ENCODE assay signal across 8 cellular contexts in the genomic region with DNA sequence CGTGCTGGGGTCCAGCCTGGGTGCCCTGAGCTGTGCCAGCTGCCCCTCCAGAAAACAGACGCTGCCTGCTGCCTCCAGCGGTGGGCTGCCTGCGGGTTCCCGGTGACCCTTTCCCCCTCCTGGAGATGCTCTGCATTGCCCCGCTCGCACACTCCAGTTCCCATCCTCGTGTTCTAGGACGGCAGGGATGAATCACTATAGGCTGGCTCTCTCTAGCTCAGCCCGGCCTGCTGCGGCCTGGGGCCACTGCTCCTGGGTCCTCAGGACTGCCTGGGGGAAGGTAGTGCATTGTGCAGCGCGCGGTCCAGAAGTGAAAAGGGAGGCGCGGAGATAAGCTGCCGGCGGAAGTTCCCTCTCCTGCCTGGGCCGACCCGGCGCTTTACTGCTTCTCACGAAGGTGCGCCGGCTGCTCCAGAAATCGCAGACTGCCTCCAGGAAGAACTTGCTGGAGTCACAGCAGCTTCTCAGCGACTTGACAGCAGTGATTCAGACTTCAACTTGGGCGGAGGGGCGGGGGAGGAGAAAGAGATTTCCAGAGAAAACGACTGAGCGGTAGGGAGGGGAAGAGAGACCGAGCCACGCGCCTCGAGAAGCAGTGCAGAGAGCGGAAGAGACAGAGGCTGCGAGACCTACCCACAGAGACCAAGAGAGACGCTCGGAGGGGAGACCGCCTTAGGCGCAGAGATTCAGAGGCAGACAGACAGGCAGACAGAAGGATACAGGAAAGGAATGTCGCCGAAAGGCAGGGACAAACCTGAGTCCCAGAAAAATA. TPM values are rescaled to one million over a fixed set of nuclear protein-coding genes. Genes with fewer than 3 reads are reported as not detected.
DNase-seq lines count a peak whose midpoint lies in the region; ATAC-seq and TF ChIP-seq lines count a peak whose summit lies in the region.

No MANE protein-coding gene starts in this region.

- peaks cover 20% of the 10 kb centered on the region for H3K4me1 ChIP-seq in BLaER1
- no peaks in the 10 kb centered on the region for H3K4me1 ChIP-seq in RWPE2 (ENCODE audit: insufficient read depth, poor library complexity, severe bottlenecking)
- H3K4me1 ChIP-seq in effector memory CD4-positive, alpha-beta T cell (ENCODE audit: control insufficient read depth, insufficient read depth, low read length, poor library complexity, severe bottlenecking) = peaks cover 10% of the 10 kb centered on the region
- H3K4me1 ChIP-seq in upper lobe of right lung = peaks cover 17% of the 10 kb centered on the region

- ATAC-seq in GM21360 (IDR thresholded peaks at IDR 0.05; ENCODE audit: unreplicated experiment) (peak; percentile 60), RWPE2 (ENCODE audit: low read depth) (peak; percentile 71), upper lobe of right lung (peak; percentile 43)

- intact Hi-C loops in upper lobe of right lung (cut with DNase I) = no loop called here

- peaks cover 76% of the 10 kb centered on the region for H3K27me3 ChIP-seq in BLaER1
- peaks cover 58% of the 10 kb centered on the region for H3K27me3 ChIP-seq in RWPE2 (ENCODE audit: insufficient read depth, poor library complexity, severe bottlenecking)
- peaks cover 47% of the 10 kb centered on the region for H3K27me3 ChIP-seq in effector memory CD4-positive, alpha-beta T cell (replicated peaks; ENCODE audit: control insufficient read depth, insufficient read depth, low read length, poor library complexity, severe bottlenecking)
- peaks cover 98% of the 10 kb centered on the region for H3K27me3 ChIP-seq in upper lobe of right lung

- H3K4me3 ChIP-seq in BLaER1 (peak overlapping the region; percentile 52), RWPE2 (ENCODE audit: severe bottlenecking) (no peak overlapping the region), upper lobe of right lung (peak overlapping the region; percentile 38)
- peak overlapping the region; percentile 22 for H3K4me3 ChIP-seq in effector memory CD4-positive, alpha-beta T cell (ENCODE audit: insufficient read depth, low read depth, low read length, poor library complexity, severe bottlenecking)

- H3K9me3 ChIP-seq in BLaER1 (no peaks in the 10 kb centered on the region), RWPE2 (ENCODE audit: severe bottlenecking) (no peaks in the 10 kb centered on the region), upper lobe of right lung (no peaks in the 10 kb centered on the region)
- H3K9me3 ChIP-seq in effector memory CD4-positive, alpha-beta T cell (ENCODE audit: control insufficient read depth, low read length) = no peaks in the 10 kb centered on the region

- H3K9ac ChIP-seq in BLaER1 = no peak overlapping the region

- peaks cover 62% of the 10 kb centered on the region for H4K20me1 ChIP-seq in BLaER1

- peak overlapping the region; percentile 74 for H3K4me2 ChIP-seq in BLaER1

- no peaks in the 10 kb centered on the region for H3K36me3 ChIP-seq in BLaER1
- H3K36me3 ChIP-seq in RWPE2 (ENCODE audit: low read depth) = no peaks in the 10 kb centered on the region
- no peaks in the 10 kb centered on the region for H3K36me3 ChIP-seq in effector memory CD4-positive, alpha-beta T cell (ENCODE audit: control insufficient read depth, insufficient read depth, low read length)
- H3K36me3 ChIP-seq in upper lobe of right lung = no peaks in the 10 kb centered on the region

- peak; percentile 63 for DNase-seq in RWPE2 (ENCODE audit: low spot score)
- DNase-seq in effector memory CD4-positive, alpha-beta T cell = no peak
- peak; percentile 29 for DNase-seq in myocyte (ENCODE audit: low read depth)
- peak; percentile 70 for DNase-seq in upper lobe of right lung
- DNase-seq in HUDEP-2 (lab: John Stamatoyannopoulos, UW; ENCODE audit: unreplicated experiment in 76 of 76) = no peak
- no peak for DNase-seq in RKO (ENCODE audit: low spot score)

- no peak for TF ChIP-seq CTCF in RWPE2 (IDR thresholded peaks at IDR 0.05; ENCODE audit: poor library complexity, severe bottlenecking)
- no peak for TF ChIP-seq CTCF in upper lobe of right lung (IDR thresholded peaks at IDR 0.05)

- H3K27ac ChIP-seq in BLaER1 (no peak overlapping the region), RWPE2 (ENCODE audit: poor library complexity, severe bottlenecking) (no peak overlapping the region), upper lobe of right lung (no peak overlapping the region)
- no peak overlapping the region for H3K27ac ChIP-seq in effector memory CD4-positive, alpha-beta T cell (ENCODE audit: insufficient read depth, low read length, poor library complexity, severe bottlenecking)

RNA-seq across cellular contexts. Expression of gene MSX1, which starts 6.7 kb away (rescaled TPM):
- total RNA-seq in myocyte (13.5 and 15.1 TPM in 2 replicates), upper lobe of right lung (2.5 TPM)
- polyA plus RNA-seq in myocyte (2012) = 7.1 TPM

Comparison
In these comparisons a context has a peak if more than half of its experiments do, and no peak if none do; other contexts are left out.
1. DNase-seq: peak in RWPE2 (single experiment), myocyte (single experiment) and upper lobe of right lung (single experiment); none in effector memory CD4-positive, alpha-beta T cell (0 of 3), HUDEP-2 (0 of 76) and RKO (single experiment).
2. Peak in every context shown above with its lines, with median percentiles within 50 percentile points of each other: ATAC-seq.